Comparison of ENCODE assay signal across 21 cellular contexts in the genomic region with DNA sequence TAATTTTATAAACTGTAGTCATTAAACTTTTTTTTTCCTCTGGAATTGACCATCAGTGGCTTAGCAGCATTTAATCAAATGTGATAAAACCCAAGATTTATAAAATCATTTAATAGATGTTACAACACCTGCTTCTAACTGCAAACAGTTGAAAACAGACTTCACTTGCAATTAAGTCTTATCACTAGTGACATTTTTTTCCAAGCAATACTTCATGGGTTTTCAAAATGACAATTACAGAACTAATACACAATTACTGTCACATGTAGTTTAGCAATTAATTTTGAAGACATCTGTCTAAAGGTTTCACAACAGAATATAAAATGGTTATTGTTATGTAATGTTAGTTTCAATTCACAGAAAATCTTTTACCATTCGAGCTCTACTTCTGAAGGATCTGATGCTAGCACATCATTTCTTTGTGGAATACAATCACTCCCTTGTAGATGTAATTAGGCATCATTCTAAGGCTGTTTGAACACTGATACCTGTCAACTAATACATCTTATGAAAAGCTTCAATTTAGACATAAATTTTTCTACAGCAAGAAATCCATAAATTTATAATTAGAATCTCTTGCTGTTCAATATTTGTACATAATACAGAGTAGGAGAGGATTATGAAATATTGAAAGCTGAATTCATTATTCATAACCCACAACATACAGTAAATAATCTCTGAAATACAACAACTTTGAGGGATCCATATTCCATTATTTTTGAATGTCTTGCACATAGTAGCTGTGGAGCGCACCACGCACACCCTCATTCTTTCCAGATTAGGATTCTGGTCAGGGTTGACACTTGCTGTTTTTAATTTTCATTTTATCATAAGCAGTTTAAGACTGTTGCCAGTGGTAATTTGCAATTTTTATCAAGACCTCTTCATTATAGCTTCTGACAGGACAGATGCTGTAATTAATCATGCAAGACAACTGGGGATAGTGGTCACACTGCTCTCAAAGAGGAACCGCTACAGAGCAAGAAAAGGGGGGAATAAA.
"Had no signal": no experiment of that assay in that cellular context is flagged by ENCODE, and none has a peak within 500 bp of the region (broad histone marks: within the 10 kb centered on the region; RNA-seq: fewer than 3 reads in every experiment).

No MANE protein-coding gene starts in this region.

- H3K27ac Mint-ChIP-seq: activated CD4-positive, alpha-beta T cell treated with anti-CD3 and anti-CD28 coated beads for 36 hours; activated naive CD4-positive, alpha-beta T cell treated with anti-CD3 and anti-CD28 coated beads, Interleukin-2, amount 50 U/mL, for 24 hours; mesothelial cell of epicardium; natural killer cell treated with Interleukin-12 subunit alpha and Interleukin-12 subunit beta and Interleukin-15 and Interleukin-18, amount 100 ng/mL, for 72 hours; WTC11 had no signal

- H3K4me1 ChIP-seq: ascending aorta, breast epithelium, left lung, upper lobe of right lung had no signal

- H3K27ac ChIP-seq: ascending aorta, breast epithelium, coronary artery, left lung, upper lobe of right lung had no signal

- FAIRE-seq: endometrium had no signal

- ATAC-seq: activated CD4-positive, alpha-beta T cell treated with anti-CD3 and anti-CD28 coated beads for 36 hours; left lung; natural killer cell treated with Interleukin-12 subunit alpha and Interleukin-12 subunit beta and Interleukin-15 and Interleukin-18, amount 100 ng/mL, for 72 hours; upper lobe of right lung; WTC11 had no signal

- H3K36me3 Mint-ChIP-seq: activated naive CD4-positive, alpha-beta T cell treated with anti-CD3 and anti-CD28 coated beads, Interleukin-2, amount 50 U/mL, for 24 hours; mesothelial cell of epicardium; natural killer cell treated with Interleukin-12 subunit alpha and Interleukin-12 subunit beta and Interleukin-15 and Interleukin-18, amount 100 ng/mL, for 72 hours had no signal

- H3K4me3 ChIP-seq: ascending aorta, breast epithelium, coronary artery, left lung, upper lobe of right lung had no signal

- H3K36me3 ChIP-seq: ascending aorta, breast epithelium, left lung, upper lobe of right lung had no signal

- H3K27me3 ChIP-seq: ascending aorta, breast epithelium, left lung, upper lobe of right lung had no signal

- H3K9me3 ChIP-seq: ascending aorta, breast epithelium, upper lobe of right lung had no signal

- H3K4me1 Mint-ChIP-seq: activated CD4-positive, alpha-beta T cell treated with anti-CD3 and anti-CD28 coated beads for 36 hours; activated naive CD4-positive, alpha-beta T cell treated with anti-CD3 and anti-CD28 coated beads, Interleukin-2, amount 50 U/mL, for 24 hours had no signal

- H3K4me3 Mint-ChIP-seq: activated CD4-positive, alpha-beta T cell treated with anti-CD3 and anti-CD28 coated beads for 36 hours; activated naive CD4-positive, alpha-beta T cell treated with anti-CD3 and anti-CD28 coated beads, Interleukin-2, amount 50 U/mL, for 24 hours; mesothelial cell of epicardium; natural killer cell treated with Interleukin-12 subunit alpha and Interleukin-12 subunit beta and Interleukin-15 and Interleukin-18, amount 100 ng/mL, for 72 hours; WTC11 had no signal

- DNase-seq: activated CD4-positive, alpha-beta T cell treated with anti-CD3 and anti-CD28 coated beads for 36 hours; activated CD4-positive, alpha-beta T cell treated with anti-CD3 and anti-CD28 coated beads, Interleukin-2, amount 50 U/mL, for 48 hours; activated gamma-delta T cell; erythroblast; head of caudate nucleus; left lung; nucleus accumbens; posterior cingulate gyrus; stimulated activated CD4-positive, alpha-beta T cell treated with anti-CD3 and anti-CD28 coated beads, Interleukin-12 subunit alpha, Interleukin-12 subunit beta, amount 100 ng/mL, for 4 hours; stimulated activated CD4-positive, alpha-beta T cell treated with anti-CD3 and anti-CD28 coated beads, Interleukin-1b, Interleukin-23, amount 100 ng/mL, for 48 hours; stimulated activated CD8-positive, alpha-beta memory T cell treated with anti-CD3 and anti-CD28 coated beads, Interleukin-4, amount 100 ng/mL, for 48 hours; stimulated activated naive CD4-positive, alpha-beta T cell; upper lobe of right lung had no signal

- H3K27me3 Mint-ChIP-seq: activated CD4-positive, alpha-beta T cell treated with anti-CD3 and anti-CD28 coated beads for 36 hours; activated naive CD4-positive, alpha-beta T cell treated with anti-CD3 and anti-CD28 coated beads, Interleukin-2, amount 50 U/mL, for 24 hours; natural killer cell treated with Interleukin-12 subunit alpha and Interleukin-12 subunit beta and Interleukin-15 and Interleukin-18, amount 100 ng/mL, for 72 hours had no signal
